In genomic region chr4:110012917-110013316, GRCh38 we compare ENCODE assay signal across 17 cellular contexts.
DNase-seq lines count a peak whose midpoint lies in the region; ATAC-seq, FAIRE-seq and TF ChIP-seq lines count a peak whose summit lies in the region.
"Had no signal": no experiment of that assay in that cellular context is flagged by ENCODE, and none has a peak within 500 bp of the region (broad histone marks: within the 10 kb centered on the region; RNA-seq: fewer than 3 reads in every experiment).

No MANE protein-coding gene starts in this region.

- H3K36me3 Mint-ChIP-seq in activated T-helper 17 cell treated with anti-CD3 and anti-CD28 coated beads, Interleukin-2, amount 50 U/mL, for 72 hours (ENCODE audit: low read depth), result no peaks in the 10 kb centered on the region

- no peaks in the 10 kb centered on the region for H3K4me1 Mint-ChIP-seq in activated T-helper 17 cell treated with anti-CD3 and anti-CD28 coated beads, Interleukin-2, amount 50 U/mL, for 72 hours

- H3K4me2 ChIP-seq in A549, result peak overlapping the region; percentile 61
- H3K4me2 ChIP-seq in KMS-11, result peak overlapping the region; percentile 11; the same call in 1 of the 2 replicates

- DNase-seq in A549 (ENCODE audit: low read depth in 1 of 2, low spot score in 1 of 2) (no peak), GM19239 (ENCODE audit: insufficient read length, low spot score) (no peak), NCI-H187 (lab: John Stamatoyannopoulos, UW) (no peak), activated gamma-delta T cell (lab: John Stamatoyannopoulos, UW) (no peak)
- DNase-seq: AML-193; Caco-2; CD4-positive, alpha-beta T cell; GOT3; H7; Karpas-422 had no signal

- no peak for TF ChIP-seq RAD21 in A549 (conservative IDR thresholded peaks at IDR 0.05 in 1 of 2, IDR thresholded peaks at IDR 0.05 in 1 of 2)

- H3K27me3 Mint-ChIP-seq in activated T-helper 17 cell treated with anti-CD3 and anti-CD28 coated beads, Interleukin-2, amount 50 U/mL, for 72 hours, result peaks cover 4% of the 10 kb centered on the region
- H3K27me3 Mint-ChIP-seq: CD4-positive, alpha-beta T cell had no signal

- no peaks in the 10 kb centered on the region for H3K9me3 Mint-ChIP-seq in activated T-helper 17 cell treated with anti-CD3 and anti-CD28 coated beads, Interleukin-2, amount 50 U/mL, for 72 hours
- H3K9me3 Mint-ChIP-seq: CD4-positive, alpha-beta T cell had no signal

- CTCF ChIA-PET in A549 (lab: Yijun Ruan, JAX), result interaction anchor here (1.0 to 1.7 kb wide), 3 partner anchors 36 to 504 kb away, joined by 3 to 7 read pairs (median 5); no protein-coding TSS in a partner anchor

- H3K9ac ChIP-seq in KMS-11, result no peak overlapping the region

- H3K4me1 ChIP-seq in A549, result peaks cover 7% of the 10 kb centered on the region; the same call in 2 of the 3 replicates
- H3K4me1 ChIP-seq in KMS-11 (ENCODE audit: low read depth, poor library complexity, severe bottlenecking), result peaks cover 9% of the 10 kb centered on the region
- H3K4me1 ChIP-seq: Caco-2 had no signal

- no peak overlapping the region for H3K27ac Mint-ChIP-seq in activated T-helper 17 cell treated with anti-CD3 and anti-CD28 coated beads, Interleukin-2, amount 50 U/mL, for 72 hours
- H3K27ac Mint-ChIP-seq: CD4-positive, alpha-beta T cell had no signal

- FAIRE-seq in A549 (lab: Jason Lieb, UNC) (no peak), GM19239 (lab: Jason Lieb, UNC) (peak; percentile 42)
- FAIRE-seq: D721Med, G401.6 had no signal

- H4K20me1 ChIP-seq in KMS-11 (ENCODE audit: insufficient read depth), result no peaks in the 10 kb centered on the region

- no peaks in the 10 kb centered on the region for H3K79me2 ChIP-seq in KMS-11 (ENCODE audit: insufficient read depth, low read depth)

- H3K36me3 ChIP-seq in KMS-11 (ENCODE audit: insufficient read depth), result no peaks in the 10 kb centered on the region

- TF ChIP-seq CTCF in A549 (IDR thresholded peaks at IDR 0.05), result no peak
- no peak for TF ChIP-seq CTCF in KMS-11 (conservative IDR thresholded peaks at IDR 0.05; ENCODE audit: low read depth, low read length)

- no peak for TF ChIP-seq EP300 in A549 (IDR thresholded peaks at IDR 0.05)

- WGBS in A549 (ENCODE audit: missing lambda C conversion rate), result 11% methylated on average over 1 of the region's 1 CpG

- H3K27me3 ChIP-seq in KMS-11 (ENCODE audit: insufficient read depth, low read depth), result no peaks in the 10 kb centered on the region

- no peak for ATAC-seq in A549
- ATAC-seq in HG02678 (IDR thresholded peaks at IDR 0.05; ENCODE audit: unreplicated experiment), result peak; percentile 54
- ATAC-seq in HG02970 (IDR thresholded peaks at IDR 0.05; ENCODE audit: low FRiP score, unreplicated experiment), result no peak
- no peak for ATAC-seq in activated T-helper 17 cell treated with anti-CD3 and anti-CD28 coated beads, Interleukin-2, amount 50 U/mL, for 72 hours (replicated peaks)

- H3K27ac ChIP-seq in A549 (peak overlapping the region; percentile 48 to 61; a peak in 4 of 6 replicates), KMS-11 (no peak overlapping the region)
- H3K27ac ChIP-seq: C4-2B had no signal

- POLR2A ChIA-PET in A549 (lab: Yijun Ruan, JAX), result no interaction called here

- TF ChIP-seq POLR2A in A549 (IDR thresholded peaks at IDR 0.05; ENCODE audit: low read length), result no peak

- H3K9me3 ChIP-seq in A549, result no peaks in the 10 kb centered on the region
- H3K9me3 ChIP-seq: Caco-2 had no signal

- H3K4me3 ChIP-seq in A549 (no peak overlapping the region), KMS-11 (IDR thresholded peaks at IDR 0.05; ENCODE audit: insufficient read depth, low read depth, low read length) (no peak overlapping the region)

- H3K4me3 Mint-ChIP-seq in activated T-helper 17 cell treated with anti-CD3 and anti-CD28 coated beads, Interleukin-2, amount 50 U/mL, for 72 hours, result no peak overlapping the region
- H3K4me3 Mint-ChIP-seq: CD4-positive, alpha-beta T cell had no signal

- 0 out of 2 replicates have a peak overlapping the region, but pooled peaks have one; percentile 1 for H2AFZ ChIP-seq in KMS-11 (ENCODE audit: low read depth)

TF ChIP-seq in A549, 52 proteins besides CTCF, POLR2A, EP300 and RAD21:
- TF ChIP-seq E2F6 (IDR thresholded peaks at IDR 0.05; ENCODE audit: borderline replicate concordance, low read depth) (no peak), TFCP2L1 (CRISPR knock-in tag; IDR thresholded peaks at IDR 0.05) (no peak), NFE2L2 (conservative IDR thresholded peaks at IDR 0.05; ENCODE audit: low read length) (0 out of 2 replicates have a peak, but pooled peaks have one; percentile 41), MAFK (IDR thresholded peaks at IDR 0.05; ENCODE audit: partially characterized antibody) (peak; percentile 80), PHF8 (IDR thresholded peaks at IDR 0.05; ENCODE audit: borderline replicate concordance, low read depth) (no peak), NPAS2 (CRISPR knock-in tag; IDR thresholded peaks at IDR 0.05; ENCODE audit: borderline replicate concordance) (no peak)
- TF ChIP-seq, protein P1, sequence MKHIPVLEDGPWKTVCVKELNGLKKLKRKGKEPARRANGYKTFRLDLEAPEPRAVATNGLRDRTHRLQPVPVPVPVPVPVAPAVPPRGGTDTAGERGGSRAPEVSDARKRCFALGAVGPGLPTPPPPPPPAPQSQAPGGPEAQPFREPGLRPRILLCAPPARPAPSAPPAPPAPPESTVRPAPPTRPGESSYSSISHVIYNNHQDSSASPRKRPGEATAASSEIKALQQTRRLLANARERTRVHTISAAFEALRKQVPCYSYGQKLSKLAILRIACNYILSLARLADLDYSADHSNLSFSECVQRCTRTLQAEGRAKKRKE (CRISPR knock-in tag; IDR thresholded peaks at IDR 0.05; ENCODE audit: low read depth), result no peak
